Comparison of ENCODE assay signal across 1 cellular context in genomic region chr6:158815379-158815724, GRCh38.
TF ChIP-seq lines count a peak whose summit lies in the region.

No MANE protein-coding gene starts in this region.

TF ChIP-seq in HepG2, 621 proteins besides CTCF, POLR2A, EP300 and RAD21 (continued from another document and continues in another):
- TF ChIP-seq, protein P1, sequence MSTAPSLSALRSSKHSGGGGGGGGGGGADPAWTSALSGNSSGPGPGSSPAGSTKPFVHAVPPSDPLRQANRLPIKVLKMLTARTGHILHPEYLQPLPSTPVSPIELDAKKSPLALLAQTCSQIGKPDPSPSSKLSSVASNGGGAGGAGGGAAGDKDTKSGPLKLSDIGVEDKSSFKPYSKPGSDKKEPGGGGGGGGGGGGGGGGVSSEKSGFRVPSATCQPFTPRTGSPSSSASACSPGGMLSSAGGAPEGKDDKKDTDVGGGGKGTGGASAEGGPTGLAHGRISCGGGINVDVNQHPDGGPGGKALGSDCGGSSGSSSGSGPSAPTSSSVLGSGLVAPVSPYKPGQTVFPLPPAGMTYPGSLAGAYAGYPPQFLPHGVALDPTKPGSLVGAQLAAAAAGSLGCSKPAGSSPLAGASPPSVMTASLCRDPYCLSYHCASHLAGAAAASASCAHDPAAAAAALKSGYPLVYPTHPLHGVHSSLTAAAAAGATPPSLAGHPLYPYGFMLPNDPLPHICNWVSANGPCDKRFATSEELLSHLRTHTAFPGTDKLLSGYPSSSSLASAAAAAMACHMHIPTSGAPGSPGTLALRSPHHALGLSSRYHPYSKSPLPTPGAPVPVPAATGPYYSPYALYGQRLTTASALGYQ (CRISPR knock-in tag; IDR thresholded peaks at IDR 0.05): no peak
- TF ChIP-seq ZMYM2 (CRISPR knock-in tag; IDR thresholded peaks at IDR 0.05) (0 out of 2 replicates have a peak, but pooled peaks have one; percentile 16), SYNCRIP (IDR thresholded peaks at IDR 0.05; ENCODE audit: insufficient read depth, low read depth, low read length) (no peak), ATF7-NPFF (CRISPR knock-in tag; IDR thresholded peaks at IDR 0.05; ENCODE audit: low read depth) (no peak), HOXA7 (CRISPR knock-in tag; IDR thresholded peaks at IDR 0.05) (no peak), XRCC5 (optimal IDR thresholded peaks at IDR 0.05; ENCODE audit: low read length) (peak; percentile 54), NFYC (CRISPR knock-in tag; IDR thresholded peaks at IDR 0.05) (no peak), ZNF260 (CRISPR knock-in tag; IDR thresholded peaks at IDR 0.05; ENCODE audit: borderline replicate concordance, low read depth) (no peak), SP5 (CRISPR knock-in tag; IDR thresholded peaks at IDR 0.05; ENCODE audit: borderline replicate concordance, low read depth) (peak; percentile 62; the same call in 1 of the 2 replicates), GATA4 (IDR thresholded peaks at IDR 0.05; ENCODE audit: borderline replicate concordance, low read depth) (no peak), TBX2 (CRISPR knock-in tag; IDR thresholded peaks at IDR 0.05; ENCODE audit: borderline replicate concordance) (peak; percentile 62; the same call in 1 of the 2 replicates), ZNF614 (CRISPR knock-in tag; IDR thresholded peaks at IDR 0.05; ENCODE audit: borderline replicate concordance) (no peak), FOSL2 (CRISPR knock-in tag; IDR thresholded peaks at IDR 0.05) (peak; percentile 70; the same call in 1 of the 2 replicates), ZFP62 (CRISPR knock-in tag; IDR thresholded peaks at IDR 0.05) (no peak), ZNF644 (CRISPR knock-in tag; IDR thresholded peaks at IDR 0.05; ENCODE audit: low read depth) (no peak), PCBP1 (IDR thresholded peaks at IDR 0.05; ENCODE audit: borderline replicate concordance, low read depth, low read length) (no peak), ZNF430 (CRISPR knock-in tag; IDR thresholded peaks at IDR 0.05) (no peak), ZNF713 (CRISPR knock-in tag; IDR thresholded peaks at IDR 0.05) (no peak), RXRB (CRISPR knock-in tag; IDR thresholded peaks at IDR 0.05; ENCODE audit: borderline replicate concordance) (peak; percentile 77), HMG20A (CRISPR knock-in tag; IDR thresholded peaks at IDR 0.05; ENCODE audit: borderline replicate concordance) (peak; percentile 70; the same call in 1 of the 2 replicates), FIP1L1 (IDR thresholded peaks at IDR 0.05; ENCODE audit: borderline replicate concordance, insufficient read depth, low read depth, low read length) (no peak), GTF3A (CRISPR knock-in tag; conservative IDR thresholded peaks at IDR 0.05) (no peak), ZNF20 (CRISPR knock-in tag; IDR thresholded peaks at IDR 0.05) (no peak), HNF1A (IDR thresholded peaks at IDR 0.05; ENCODE audit: low read depth) (no peak), HNF1A (CRISPR knock-in tag; IDR thresholded peaks at IDR 0.05; ENCODE audit: borderline replicate concordance) (peak; percentile 44; the same call in 1 of the 2 replicates), RBM39 (IDR thresholded peaks at IDR 0.05; ENCODE audit: low read depth, low read length, poor library complexity, severe bottlenecking) (no peak), ZMAT5 (CRISPR knock-in tag; IDR thresholded peaks at IDR 0.05; ENCODE audit: borderline replicate concordance, low read depth) (no peak), RARA (CRISPR knock-in tag; IDR thresholded peaks at IDR 0.05) (peak; percentile 94), TCF12 (IDR thresholded peaks at IDR 0.05) (no peak), TCF12 (CRISPR knock-in tag; IDR thresholded peaks at IDR 0.05) (no peak), ZFP36 (IDR thresholded peaks at IDR 0.05; ENCODE audit: borderline replicate concordance, low read depth, low read length, partially characterized antibody) (no peak)
- TF ChIP-seq, protein P2, sequence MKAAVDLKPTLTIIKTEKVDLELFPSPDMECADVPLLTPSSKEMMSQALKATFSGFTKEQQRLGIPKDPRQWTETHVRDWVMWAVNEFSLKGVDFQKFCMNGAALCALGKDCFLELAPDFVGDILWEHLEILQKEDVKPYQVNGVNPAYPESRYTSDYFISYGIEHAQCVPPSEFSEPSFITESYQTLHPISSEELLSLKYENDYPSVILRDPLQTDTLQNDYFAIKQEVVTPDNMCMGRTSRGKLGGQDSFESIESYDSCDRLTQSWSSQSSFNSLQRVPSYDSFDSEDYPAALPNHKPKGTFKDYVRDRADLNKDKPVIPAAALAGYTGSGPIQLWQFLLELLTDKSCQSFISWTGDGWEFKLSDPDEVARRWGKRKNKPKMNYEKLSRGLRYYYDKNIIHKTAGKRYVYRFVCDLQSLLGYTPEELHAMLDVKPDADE (CRISPR knock-in tag; IDR thresholded peaks at IDR 0.05): no peak
- TF ChIP-seq, protein P3, sequence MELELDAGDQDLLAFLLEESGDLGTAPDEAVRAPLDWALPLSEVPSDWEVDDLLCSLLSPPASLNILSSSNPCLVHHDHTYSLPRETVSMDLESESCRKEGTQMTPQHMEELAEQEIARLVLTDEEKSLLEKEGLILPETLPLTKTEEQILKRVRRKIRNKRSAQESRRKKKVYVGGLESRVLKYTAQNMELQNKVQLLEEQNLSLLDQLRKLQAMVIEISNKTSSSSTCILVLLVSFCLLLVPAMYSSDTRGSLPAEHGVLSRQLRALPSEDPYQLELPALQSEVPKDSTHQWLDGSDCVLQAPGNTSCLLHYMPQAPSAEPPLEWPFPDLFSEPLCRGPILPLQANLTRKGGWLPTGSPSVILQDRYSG (CRISPR knock-in tag; IDR thresholded peaks at IDR 0.05): no peak
- TF ChIP-seq, protein P4, sequence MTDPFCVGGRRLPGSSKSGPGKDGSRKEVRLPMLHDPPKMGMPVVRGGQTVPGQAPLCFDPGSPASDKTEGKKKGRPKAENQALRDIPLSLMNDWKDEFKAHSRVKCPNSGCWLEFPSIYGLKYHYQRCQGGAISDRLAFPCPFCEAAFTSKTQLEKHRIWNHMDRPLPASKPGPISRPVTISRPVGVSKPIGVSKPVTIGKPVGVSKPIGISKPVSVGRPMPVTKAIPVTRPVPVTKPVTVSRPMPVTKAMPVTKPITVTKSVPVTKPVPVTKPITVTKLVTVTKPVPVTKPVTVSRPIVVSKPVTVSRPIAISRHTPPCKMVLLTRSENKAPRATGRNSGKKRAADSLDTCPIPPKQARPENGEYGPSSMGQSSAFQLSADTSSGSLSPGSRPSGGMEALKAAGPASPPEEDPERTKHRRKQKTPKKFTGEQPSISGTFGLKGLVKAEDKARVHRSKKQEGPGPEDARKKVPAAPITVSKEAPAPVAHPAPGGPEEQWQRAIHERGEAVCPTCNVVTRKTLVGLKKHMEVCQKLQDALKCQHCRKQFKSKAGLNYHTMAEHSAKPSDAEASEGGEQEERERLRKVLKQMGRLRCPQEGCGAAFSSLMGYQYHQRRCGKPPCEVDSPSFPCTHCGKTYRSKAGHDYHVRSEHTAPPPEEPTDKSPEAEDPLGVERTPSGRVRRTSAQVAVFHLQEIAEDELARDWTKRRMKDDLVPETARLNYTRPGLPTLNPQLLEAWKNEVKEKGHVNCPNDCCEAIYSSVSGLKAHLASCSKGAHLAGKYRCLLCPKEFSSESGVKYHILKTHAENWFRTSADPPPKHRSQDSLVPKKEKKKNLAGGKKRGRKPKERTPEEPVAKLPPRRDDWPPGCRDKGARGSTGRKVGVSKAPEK (CRISPR knock-in tag; IDR thresholded peaks at IDR 0.05; ENCODE audit: borderline replicate concordance): no peak
- TF ChIP-seq, protein P5, sequence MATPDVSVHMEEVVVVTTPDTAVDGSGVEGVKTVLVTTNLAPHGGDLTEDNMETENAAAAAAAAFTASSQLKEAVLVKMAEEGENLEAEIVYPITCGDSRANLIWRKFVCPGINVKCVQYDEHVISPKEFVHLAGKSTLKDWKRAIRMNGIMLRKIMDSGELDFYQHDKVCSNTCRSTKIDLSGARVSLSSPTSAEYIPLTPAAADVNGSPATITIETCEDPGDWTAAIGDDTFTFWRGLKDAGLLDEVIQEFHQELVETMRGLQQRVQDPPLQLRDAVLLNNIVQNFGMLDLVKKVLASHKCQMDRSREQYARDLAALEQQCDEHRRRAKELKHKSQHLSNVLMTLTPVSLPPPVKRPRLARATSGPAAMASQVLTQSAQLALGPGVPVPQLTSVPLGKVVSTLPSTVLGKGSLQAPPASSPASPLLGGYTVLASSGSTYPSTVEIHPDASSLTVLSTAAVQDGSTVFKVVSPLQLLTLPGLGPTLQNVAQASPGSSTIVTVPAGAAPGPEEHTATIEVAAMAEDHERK (CRISPR knock-in tag; IDR thresholded peaks at IDR 0.05; ENCODE audit: low read depth): no peak
- TF ChIP-seq, protein P6, sequence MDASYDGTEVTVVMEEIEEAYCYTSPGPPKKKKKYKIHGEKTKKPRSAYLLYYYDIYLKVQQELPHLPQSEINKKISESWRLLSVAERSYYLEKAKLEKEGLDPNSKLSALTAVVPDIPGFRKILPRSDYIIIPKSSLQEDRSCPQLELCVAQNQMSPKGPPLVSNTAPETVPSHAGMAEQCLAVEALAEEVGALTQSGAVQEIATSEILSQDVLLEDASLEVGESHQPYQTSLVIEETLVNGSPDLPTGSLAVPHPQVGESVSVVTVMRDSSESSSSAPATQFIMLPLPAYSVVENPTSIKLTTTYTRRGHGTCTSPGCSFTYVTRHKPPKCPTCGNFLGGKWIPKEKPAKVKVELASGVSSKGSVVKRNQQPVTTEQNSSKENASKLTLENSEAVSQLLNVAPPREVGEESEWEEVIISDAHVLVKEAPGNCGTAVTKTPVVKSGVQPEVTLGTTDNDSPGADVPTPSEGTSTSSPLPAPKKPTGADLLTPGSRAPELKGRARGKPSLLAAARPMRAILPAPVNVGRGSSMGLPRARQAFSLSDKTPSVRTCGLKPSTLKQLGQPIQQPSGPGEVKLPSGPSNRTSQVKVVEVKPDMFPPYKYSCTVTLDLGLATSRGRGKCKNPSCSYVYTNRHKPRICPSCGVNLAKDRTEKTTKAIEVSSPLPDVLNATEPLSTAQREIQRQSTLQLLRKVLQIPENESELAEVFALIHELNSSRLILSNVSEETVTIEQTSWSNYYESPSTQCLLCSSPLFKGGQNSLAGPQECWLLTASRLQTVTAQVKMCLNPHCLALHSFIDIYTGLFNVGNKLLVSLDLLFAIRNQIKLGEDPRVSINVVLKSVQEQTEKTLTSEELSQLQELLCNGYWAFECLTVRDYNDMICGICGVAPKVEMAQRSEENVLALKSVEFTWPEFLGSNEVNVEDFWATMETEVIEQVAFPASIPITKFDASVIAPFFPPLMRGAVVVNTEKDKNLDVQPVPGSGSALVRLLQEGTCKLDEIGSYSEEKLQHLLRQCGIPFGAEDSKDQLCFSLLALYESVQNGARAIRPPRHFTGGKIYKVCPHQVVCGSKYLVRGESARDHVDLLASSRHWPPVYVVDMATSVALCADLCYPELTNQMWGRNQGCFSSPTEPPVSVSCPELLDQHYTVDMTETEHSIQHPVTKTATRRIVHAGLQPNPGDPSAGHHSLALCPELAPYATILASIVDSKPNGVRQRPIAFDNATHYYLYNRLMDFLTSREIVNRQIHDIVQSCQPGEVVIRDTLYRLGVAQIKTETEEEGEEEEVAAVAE (CRISPR knock-in tag; IDR thresholded peaks at IDR 0.05; ENCODE audit: borderline replicate concordance): no peak
